In the genomic region with DNA sequence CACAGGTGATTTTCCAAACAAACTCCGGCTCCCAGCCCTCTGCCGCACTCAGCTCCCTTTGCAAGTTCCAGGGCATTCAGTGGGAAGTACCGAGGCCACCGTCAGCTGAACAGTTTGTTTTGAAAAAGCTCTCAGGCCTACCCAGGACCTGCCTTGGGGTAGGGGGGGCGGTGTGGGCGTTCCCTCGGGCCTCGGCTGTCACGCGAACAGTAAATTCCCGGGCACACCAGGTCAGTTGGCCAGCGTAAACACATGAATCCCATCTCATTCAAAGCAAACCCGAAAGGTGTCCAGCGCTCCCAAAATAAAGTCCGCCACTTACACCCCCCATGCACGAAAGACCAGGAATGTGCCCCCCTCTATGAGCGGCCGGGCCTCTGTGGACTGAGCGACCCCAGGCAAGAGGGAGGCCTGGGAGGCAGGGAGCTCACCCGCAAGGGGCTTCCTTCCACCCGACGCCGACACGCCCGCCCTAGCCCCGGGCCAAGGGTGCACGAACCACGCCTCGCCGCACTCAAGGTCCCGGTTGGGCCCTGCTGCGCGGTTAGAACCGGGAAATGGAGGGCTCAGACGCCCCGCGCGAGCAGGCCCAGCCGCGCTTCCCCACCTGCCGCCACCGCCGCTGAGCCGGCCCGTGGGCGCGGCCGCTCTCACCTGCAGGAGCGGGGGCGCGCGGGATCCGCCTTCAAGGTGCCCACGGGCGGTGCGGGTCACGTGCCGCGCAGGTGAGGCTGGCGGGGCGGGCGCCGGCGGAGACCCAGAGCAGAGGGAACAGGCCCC, we compare ENCODE assay signal across 2 cellular contexts.
A peak's percentile ranks its signal among the peaks of the same experiment; 100 is the strongest.
TF ChIP-seq lines count a peak whose summit lies in the region.

A gene with protein sequence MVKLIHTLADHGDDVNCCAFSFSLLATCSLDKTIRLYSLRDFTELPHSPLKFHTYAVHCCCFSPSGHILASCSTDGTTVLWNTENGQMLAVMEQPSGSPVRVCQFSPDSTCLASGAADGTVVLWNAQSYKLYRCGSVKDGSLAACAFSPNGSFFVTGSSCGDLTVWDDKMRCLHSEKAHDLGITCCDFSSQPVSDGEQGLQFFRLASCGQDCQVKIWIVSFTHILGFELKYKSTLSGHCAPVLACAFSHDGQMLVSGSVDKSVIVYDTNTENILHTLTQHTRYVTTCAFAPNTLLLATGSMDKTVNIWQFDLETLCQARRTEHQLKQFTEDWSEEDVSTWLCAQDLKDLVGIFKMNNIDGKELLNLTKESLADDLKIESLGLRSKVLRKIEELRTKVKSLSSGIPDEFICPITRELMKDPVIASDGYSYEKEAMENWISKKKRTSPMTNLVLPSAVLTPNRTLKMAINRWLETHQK (minus strand): TSS at position 775 of the 780 bp plus-strand sequence. CDS start 3,634 bp downstream, outside the sequence.

TF ChIP-seq in HCT116, 20 proteins besides CTCF, POLR2A, EP300 and RAD21:
- TF ChIP-seq REST (IDR thresholded peaks at IDR 0.05; ENCODE audit: low read depth) (no peak), SRF (IDR thresholded peaks at IDR 0.05; ENCODE audit: low read depth) (no peak), EGR1 (IDR thresholded peaks at IDR 0.05; ENCODE audit: low read depth) (peak; percentile 78), EZH2 (IDR thresholded peaks at IDR 0.05) (no peak), ELF1 (IDR thresholded peaks at IDR 0.05; ENCODE audit: borderline replicate concordance, low read depth) (no peak), ZFX (IDR thresholded peaks at IDR 0.05) (peak; percentile 66), CBX3 (IDR thresholded peaks at IDR 0.05; ENCODE audit: low read depth) (peak; percentile 43; the same call in 1 of the 2 replicates), JUND (IDR thresholded peaks at IDR 0.05) (no peak), TCF7L2 (IDR thresholded peaks at IDR 0.05; ENCODE audit: borderline replicate concordance, extremely low read depth, insufficient read depth, insufficient read length) (peak; percentile 38), SIN3A (IDR thresholded peaks at IDR 0.05; ENCODE audit: low read depth) (0 out of 2 replicates have a peak, but pooled peaks have one; percentile 38), EZH2phosphoT487 (IDR thresholded peaks at IDR 0.05; ENCODE audit: borderline replicate concordance) (no peak), SP1 (IDR thresholded peaks at IDR 0.05; ENCODE audit: low read depth) (peak; percentile 35; the same call in 1 of the 2 replicates)
- TF ChIP-seq, protein P1, sequence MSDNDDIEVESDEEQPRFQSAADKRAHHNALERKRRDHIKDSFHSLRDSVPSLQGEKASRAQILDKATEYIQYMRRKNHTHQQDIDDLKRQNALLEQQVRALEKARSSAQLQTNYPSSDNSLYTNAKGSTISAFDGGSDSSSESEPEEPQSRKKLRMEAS (IDR thresholded peaks at IDR 0.05), result peak; percentile 88
- TF ChIP-seq, protein P2, sequence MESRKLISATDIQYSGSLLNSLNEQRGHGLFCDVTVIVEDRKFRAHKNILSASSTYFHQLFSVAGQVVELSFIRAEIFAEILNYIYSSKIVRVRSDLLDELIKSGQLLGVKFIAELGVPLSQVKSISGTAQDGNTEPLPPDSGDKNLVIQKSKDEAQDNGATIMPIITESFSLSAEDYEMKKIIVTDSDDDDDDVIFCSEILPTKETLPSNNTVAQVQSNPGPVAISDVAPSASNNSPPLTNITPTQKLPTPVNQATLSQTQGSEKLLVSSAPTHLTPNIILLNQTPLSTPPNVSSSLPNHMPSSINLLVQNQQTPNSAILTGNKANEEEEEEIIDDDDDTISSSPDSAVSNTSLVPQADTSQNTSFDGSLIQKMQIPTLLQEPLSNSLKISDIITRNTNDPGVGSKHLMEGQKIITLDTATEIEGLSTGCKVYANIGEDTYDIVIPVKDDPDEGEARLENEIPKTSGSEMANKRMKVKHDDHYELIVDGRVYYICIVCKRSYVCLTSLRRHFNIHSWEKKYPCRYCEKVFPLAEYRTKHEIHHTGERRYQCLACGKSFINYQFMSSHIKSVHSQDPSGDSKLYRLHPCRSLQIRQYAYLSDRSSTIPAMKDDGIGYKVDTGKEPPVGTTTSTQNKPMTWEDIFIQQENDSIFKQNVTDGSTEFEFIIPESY (IDR thresholded peaks at IDR 0.05; ENCODE audit: extremely low read depth, insufficient replicate concordance, low read length), result no peak

TF ChIP-seq in H1, 55 proteins besides CTCF, POLR2A, EP300 and RAD21:
- TF ChIP-seq SIN3A (conservative IDR thresholded peaks at IDR 0.05 in 1 of 2, IDR thresholded peaks at IDR 0.05 in 1 of 2; ENCODE audit: low read depth in 1 of 2, low read length in 2 of 2) (peak in 1 of 2 experiments; percentile 34; a peak in 2 of 4 replicates), POLR2AphosphoS5 (IDR thresholded peaks at IDR 0.05; ENCODE audit: low read depth, low read length) (no peak), RXRA (IDR thresholded peaks at IDR 0.05; ENCODE audit: insufficient read depth, low read depth, low read length) (no peak), PHF8 (conservative IDR thresholded peaks at IDR 0.05; ENCODE audit: low read depth, low read length) (peak; percentile 66), RBBP5 (IDR thresholded peaks at IDR 0.05; ENCODE audit: borderline replicate concordance, low read depth, low read length) (peak; percentile 79), ASH2L (IDR thresholded peaks at IDR 0.05; ENCODE audit: low read length) (peak; percentile 77), BRCA1 (IDR thresholded peaks at IDR 0.05; ENCODE audit: low read depth, low read length) (no peak), E2F6 (IDR thresholded peaks at IDR 0.05) (peak; percentile 90), KDM4A (IDR thresholded peaks at IDR 0.05; ENCODE audit: low read depth, low read length, severe bottlenecking) (peak; percentile 98), BACH1 (IDR thresholded peaks at IDR 0.05; ENCODE audit: low read length) (no peak), ATF2 (IDR thresholded peaks at IDR 0.05; ENCODE audit: low read length) (no peak)
- TF ChIP-seq, protein P1 (IDR thresholded peaks at IDR 0.05), result peak; percentile 90
- TF ChIP-seq, protein P3, sequence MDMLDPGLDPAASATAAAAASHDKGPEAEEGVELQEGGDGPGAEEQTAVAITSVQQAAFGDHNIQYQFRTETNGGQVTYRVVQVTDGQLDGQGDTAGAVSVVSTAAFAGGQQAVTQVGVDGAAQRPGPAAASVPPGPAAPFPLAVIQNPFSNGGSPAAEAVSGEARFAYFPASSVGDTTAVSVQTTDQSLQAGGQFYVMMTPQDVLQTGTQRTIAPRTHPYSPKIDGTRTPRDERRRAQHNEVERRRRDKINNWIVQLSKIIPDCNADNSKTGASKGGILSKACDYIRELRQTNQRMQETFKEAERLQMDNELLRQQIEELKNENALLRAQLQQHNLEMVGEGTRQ (IDR thresholded peaks at IDR 0.05; ENCODE audit: low read length), result peak; percentile 81
